Comparison of ENCODE assay signal across 7 cellular contexts in genomic region chr5:172778223-172778814, GRCh38. TPM values are rescaled to one million over a fixed set of nuclear protein-coding genes. Genes with fewer than 3 reads are reported as not detected.
DNase-seq lines count a peak whose midpoint lies in the region; ATAC-seq and TF ChIP-seq lines count a peak whose summit lies in the region.

No MANE protein-coding gene starts in this region.

- no peaks in the 10 kb centered on the region for H3K27me3 ChIP-seq in foreskin keratinocyte
- no peaks in the 10 kb centered on the region for H3K27me3 ChIP-seq in BE2C

- no peaks in the 10 kb centered on the region for H3K9me3 Mint-ChIP-seq in stimulated activated naive B cell treated with anti-CD40 and anti-IgM and Interleukin-4, amounts not matched to agents 10 μg/mL and 1 μg/mL and 100 μg/mL, for 72 hours

- H3K4me3 Mint-ChIP-seq in T-helper 17 cell = peak overlapping the region; percentile 82
- peak overlapping the region; percentile 70 to 77 for H3K4me3 Mint-ChIP-seq in stimulated activated naive B cell treated with anti-CD40 and anti-IgM and Interleukin-4, amounts not matched to agents 10 μg/mL and 1 μg/mL and 100 μg/mL, for 72 hours

- peak overlapping the region; percentile 79 for H3K27ac ChIP-seq in foreskin keratinocyte

- ATAC-seq in HG03066 (IDR thresholded peaks at IDR 0.05; ENCODE audit: low read depth, unreplicated experiment) = peak; percentile 5
- ATAC-seq in T-helper 17 cell = no peak
- ATAC-seq in foreskin keratinocyte = peak; percentile 64
- no peak for ATAC-seq in stimulated activated naive B cell treated with anti-CD40 and anti-IgM and Interleukin-4, amounts not matched to agents 10 μg/mL and 1 μg/mL and 100 μg/mL, for 72 hours (replicated peaks)
- ATAC-seq in GM21576 (IDR thresholded peaks at IDR 0.05; ENCODE audit: unreplicated experiment) = no peak

- H3K4me1 ChIP-seq in foreskin keratinocyte (peaks cover 18% of the 10 kb centered on the region), BE2C (no peaks in the 10 kb centered on the region)

- H3K36me3 ChIP-seq in BE2C = no peaks in the 10 kb centered on the region

- TF ChIP-seq CTCF in foreskin keratinocyte (conservative IDR thresholded peaks at IDR 0.05) = no peak
- TF ChIP-seq CTCF in BE2C (IDR thresholded peaks at IDR 0.05; ENCODE audit: low read depth, low read length) = no peak

- peak overlapping the region; percentile 100 for H3K27ac Mint-ChIP-seq in T-helper 17 cell
- peak overlapping the region; percentile 95 for H3K27ac Mint-ChIP-seq in stimulated activated naive B cell treated with anti-CD40 and anti-IgM and Interleukin-4, amounts not matched to agents 10 μg/mL and 1 μg/mL and 100 μg/mL, for 72 hours

- DNase-seq in T-helper 17 cell = no peak
- peak in 1 of 2 donors; percentile 78 for DNase-seq in foreskin keratinocyte
- no peak for DNase-seq in stimulated activated naive B cell treated with anti-CD40 and anti-IgM and Interleukin-4, amounts not matched to agents 10 μg/mL and 1 μg/mL and 100 μg/mL, for 72 hours
- DNase-seq in NCI-H1105 (lab: John Stamatoyannopoulos, UW) = no peak
- no peak for DNase-seq in BE2C

- peaks cover 24% of the 10 kb centered on the region for H3K4me1 Mint-ChIP-seq in T-helper 17 cell
- peaks cover 31 to 34% of the 10 kb centered on the region in 2 donors for H3K4me1 Mint-ChIP-seq in stimulated activated naive B cell treated with anti-CD40 and anti-IgM and Interleukin-4, amounts not matched to agents 10 μg/mL and 1 μg/mL and 100 μg/mL, for 72 hours

- no peaks in the 10 kb centered on the region for H3K9me3 ChIP-seq in T-helper 17 cell (ENCODE audit: control insufficient read depth, low read length, poor library complexity, severe bottlenecking)
- no peaks in the 10 kb centered on the region for H3K9me3 ChIP-seq in BE2C

- H3K36me3 Mint-ChIP-seq in T-helper 17 cell (ENCODE audit: low read depth) = no peaks in the 10 kb centered on the region
- peaks cover 0 to under 1% of the 10 kb centered on the region in 2 donors for H3K36me3 Mint-ChIP-seq in stimulated activated naive B cell treated with anti-CD40 and anti-IgM and Interleukin-4, amounts not matched to agents 10 μg/mL and 1 μg/mL and 100 μg/mL, for 72 hours

- no peak overlapping the region for H3K4me3 ChIP-seq in BE2C (ENCODE audit: low read depth, low read length)

- no peaks in the 10 kb centered on the region for H3K27me3 Mint-ChIP-seq in T-helper 17 cell
- H3K27me3 Mint-ChIP-seq in stimulated activated naive B cell treated with anti-CD40 and anti-IgM and Interleukin-4, amounts not matched to agents 10 μg/mL and 1 μg/mL and 100 μg/mL, for 72 hours = no peaks in the 10 kb centered on the region

RNA-seq across cellular contexts. Expression of gene DUSP1, which starts 7.3 kb away (rescaled TPM):
- total RNA-seq in T-helper 17 cell (1,000 to 10,000 TPM; 1,522 to 2,429 TPM), foreskin keratinocyte (10.2 and 14.2 TPM in 2 replicates)
- polyA plus RNA-seq in foreskin keratinocyte = 6.2 and 10.7 TPM in 2 replicates
- polyA plus RNA-seq in BE2C (2012; ENCODE audit: insufficient read depth, insufficient read length, low read depth) = 19.5 TPM

RNA-seq across cellular contexts. Expression of gene ERGIC1, which starts 55.7 kb away (rescaled TPM):
- 10 to 100 TPM; 50.1 to 53.1 TPM for total RNA-seq in T-helper 17 cell
- total RNA-seq in foreskin keratinocyte = 86.8 and 90.9 TPM in 2 replicates
- polyA plus RNA-seq in foreskin keratinocyte = 54.3 and 61.3 TPM in 2 replicates
- polyA plus RNA-seq in BE2C (2012; ENCODE audit: insufficient read depth, insufficient read length, low read depth) = 103 TPM

Comparison
In these comparisons a context has a peak if more than half of its experiments do, and no peak if none do; other contexts are left out.
1. ATAC-seq: peak in HG03066 (single experiment) and foreskin keratinocyte (single experiment); none in T-helper 17 cell (single experiment), stimulated activated naive B cell treated with anti-CD40 and anti-IgM and Interleukin-4, amounts not matched to agents 10 μg/mL and 1 μg/mL and 100 μg/mL, for 72 hours (0 of 2) and GM21576 (single experiment).
2. RNA of gene DUSP1, which starts 7.3 kb away (total RNA-seq): 1,522 to 2,429 TPM in T-helper 17 cell; 10.2 to 14.2 TPM in foreskin keratinocyte; every median in the first group is over 10 times any median in the second.